Comparison of ENCODE assay signal across 1 cellular context in the genomic region with DNA sequence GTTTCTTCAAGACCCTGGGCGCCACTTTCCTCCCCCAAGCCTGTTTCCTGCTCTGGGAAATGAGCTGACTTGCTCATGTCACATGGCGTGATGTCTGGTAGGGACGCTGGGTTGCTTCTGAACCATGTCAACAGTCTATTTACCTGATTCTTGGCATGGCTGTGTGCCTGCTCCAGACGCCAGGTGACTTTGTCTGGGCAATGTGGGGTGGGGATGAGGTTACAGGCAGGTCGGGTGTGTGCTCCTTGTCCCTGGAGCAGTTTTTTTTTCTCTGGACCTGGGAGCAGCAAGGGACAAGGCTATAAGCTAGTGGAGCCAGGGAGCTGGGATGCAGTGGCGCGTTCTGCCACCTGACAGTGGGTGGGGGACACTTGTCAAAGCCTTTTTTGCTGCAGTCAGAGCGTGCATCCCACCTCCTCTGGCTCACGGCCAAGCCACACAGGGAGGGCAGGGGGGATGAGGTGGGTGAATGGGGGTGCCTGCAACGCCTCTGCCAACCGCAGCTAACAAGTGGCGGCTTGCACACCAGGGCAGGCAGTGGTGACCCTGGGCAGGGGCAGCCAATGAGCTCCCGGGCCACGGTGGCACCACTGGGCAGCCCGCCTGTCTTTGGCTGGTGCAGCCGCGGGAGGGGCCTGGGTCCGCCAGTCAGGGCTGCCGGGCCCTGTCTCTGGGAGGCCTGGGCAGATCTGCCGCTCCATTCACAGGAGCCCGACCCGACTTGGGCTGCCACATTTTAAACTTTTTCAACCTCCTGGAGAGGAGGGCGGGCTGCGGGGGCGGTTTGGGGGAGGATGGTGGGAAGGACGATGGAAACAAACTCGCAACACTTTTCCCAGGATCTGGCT.
TF ChIP-seq lines count a peak whose summit lies in the region.

No MANE protein-coding gene starts in this region.

TF ChIP-seq in HepG2, 621 proteins besides CTCF, POLR2A, EP300 and RAD21 (continued from another document and continues in another):
- TF ChIP-seq ZNF101 (CRISPR knock-in tag; IDR thresholded peaks at IDR 0.05; ENCODE audit: borderline replicate concordance, low read depth) (no peak), ZNF609 (CRISPR knock-in tag; IDR thresholded peaks at IDR 0.05; ENCODE audit: borderline replicate concordance) (peak; percentile 55; the same call in 1 of the 2 replicates), ZNF205 (CRISPR knock-in tag; IDR thresholded peaks at IDR 0.05) (no peak), ZNF570 (CRISPR knock-in tag; IDR thresholded peaks at IDR 0.05; ENCODE audit: borderline replicate concordance) (no peak), ZNF513 (CRISPR knock-in tag; conservative IDR thresholded peaks at IDR 0.05) (no peak), ZNF17 (CRISPR knock-in tag; IDR thresholded peaks at IDR 0.05) (no peak), TMF1 (CRISPR knock-in tag; IDR thresholded peaks at IDR 0.05; ENCODE audit: low read depth) (no peak), RCOR2 (CRISPR knock-in tag; IDR thresholded peaks at IDR 0.05) (no peak), CHD2 (IDR thresholded peaks at IDR 0.05; ENCODE audit: low read depth, low read length) (no peak), TP53 (CRISPR knock-in tag; conservative IDR thresholded peaks at IDR 0.05) (no peak), JDP2 (CRISPR knock-in tag; IDR thresholded peaks at IDR 0.05; ENCODE audit: borderline replicate concordance) (no peak), ZNF136 (CRISPR knock-in tag; IDR thresholded peaks at IDR 0.05; ENCODE audit: low read depth) (no peak), HDAC1 (CRISPR knock-in tag; IDR thresholded peaks at IDR 0.05) (peak; percentile 61; the same call in 1 of the 2 replicates), HOXA3 (CRISPR knock-in tag; IDR thresholded peaks at IDR 0.05) (peak; percentile 67), ZBTB7A (CRISPR knock-in tag; IDR thresholded peaks at IDR 0.05) (peak; percentile 86; the same call in 1 of the 2 replicates), ZNF143 (CRISPR knock-in tag; IDR thresholded peaks at IDR 0.05) (no peak), ZNF431 (CRISPR knock-in tag; IDR thresholded peaks at IDR 0.05; ENCODE audit: borderline replicate concordance, low read depth) (no peak), SRSF9 (IDR thresholded peaks at IDR 0.05; ENCODE audit: borderline replicate concordance, insufficient read depth, low read depth, low read length, poor library complexity, severe bottlenecking) (no peak), ZNF317 (CRISPR knock-in tag; IDR thresholded peaks at IDR 0.05) (0 out of 2 replicates have a peak, but pooled peaks have one; percentile 37), HNRNPLL (IDR thresholded peaks at IDR 0.05; ENCODE audit: low read depth, low read length, poor library complexity, severe bottlenecking) (no peak), ZNF33A (CRISPR knock-in tag; IDR thresholded peaks at IDR 0.05; ENCODE audit: borderline replicate concordance) (no peak), PTBP1 (IDR thresholded peaks at IDR 0.05; ENCODE audit: low read depth, low read length, poor library complexity, severe bottlenecking) (no peak), ZNF891 (CRISPR knock-in tag; IDR thresholded peaks at IDR 0.05) (peak; percentile 69; the same call in 1 of the 2 replicates), ZGPAT (CRISPR knock-in tag; IDR thresholded peaks at IDR 0.05) (no peak), ATF6 (CRISPR knock-in tag; conservative IDR thresholded peaks at IDR 0.05) (no peak), ZNF572 (CRISPR knock-in tag; IDR thresholded peaks at IDR 0.05) (no peak), HNRNPK (IDR thresholded peaks at IDR 0.05; ENCODE audit: low read depth, low read length, poor library complexity, severe bottlenecking) (no peak)
- TF ChIP-seq, protein P1, sequence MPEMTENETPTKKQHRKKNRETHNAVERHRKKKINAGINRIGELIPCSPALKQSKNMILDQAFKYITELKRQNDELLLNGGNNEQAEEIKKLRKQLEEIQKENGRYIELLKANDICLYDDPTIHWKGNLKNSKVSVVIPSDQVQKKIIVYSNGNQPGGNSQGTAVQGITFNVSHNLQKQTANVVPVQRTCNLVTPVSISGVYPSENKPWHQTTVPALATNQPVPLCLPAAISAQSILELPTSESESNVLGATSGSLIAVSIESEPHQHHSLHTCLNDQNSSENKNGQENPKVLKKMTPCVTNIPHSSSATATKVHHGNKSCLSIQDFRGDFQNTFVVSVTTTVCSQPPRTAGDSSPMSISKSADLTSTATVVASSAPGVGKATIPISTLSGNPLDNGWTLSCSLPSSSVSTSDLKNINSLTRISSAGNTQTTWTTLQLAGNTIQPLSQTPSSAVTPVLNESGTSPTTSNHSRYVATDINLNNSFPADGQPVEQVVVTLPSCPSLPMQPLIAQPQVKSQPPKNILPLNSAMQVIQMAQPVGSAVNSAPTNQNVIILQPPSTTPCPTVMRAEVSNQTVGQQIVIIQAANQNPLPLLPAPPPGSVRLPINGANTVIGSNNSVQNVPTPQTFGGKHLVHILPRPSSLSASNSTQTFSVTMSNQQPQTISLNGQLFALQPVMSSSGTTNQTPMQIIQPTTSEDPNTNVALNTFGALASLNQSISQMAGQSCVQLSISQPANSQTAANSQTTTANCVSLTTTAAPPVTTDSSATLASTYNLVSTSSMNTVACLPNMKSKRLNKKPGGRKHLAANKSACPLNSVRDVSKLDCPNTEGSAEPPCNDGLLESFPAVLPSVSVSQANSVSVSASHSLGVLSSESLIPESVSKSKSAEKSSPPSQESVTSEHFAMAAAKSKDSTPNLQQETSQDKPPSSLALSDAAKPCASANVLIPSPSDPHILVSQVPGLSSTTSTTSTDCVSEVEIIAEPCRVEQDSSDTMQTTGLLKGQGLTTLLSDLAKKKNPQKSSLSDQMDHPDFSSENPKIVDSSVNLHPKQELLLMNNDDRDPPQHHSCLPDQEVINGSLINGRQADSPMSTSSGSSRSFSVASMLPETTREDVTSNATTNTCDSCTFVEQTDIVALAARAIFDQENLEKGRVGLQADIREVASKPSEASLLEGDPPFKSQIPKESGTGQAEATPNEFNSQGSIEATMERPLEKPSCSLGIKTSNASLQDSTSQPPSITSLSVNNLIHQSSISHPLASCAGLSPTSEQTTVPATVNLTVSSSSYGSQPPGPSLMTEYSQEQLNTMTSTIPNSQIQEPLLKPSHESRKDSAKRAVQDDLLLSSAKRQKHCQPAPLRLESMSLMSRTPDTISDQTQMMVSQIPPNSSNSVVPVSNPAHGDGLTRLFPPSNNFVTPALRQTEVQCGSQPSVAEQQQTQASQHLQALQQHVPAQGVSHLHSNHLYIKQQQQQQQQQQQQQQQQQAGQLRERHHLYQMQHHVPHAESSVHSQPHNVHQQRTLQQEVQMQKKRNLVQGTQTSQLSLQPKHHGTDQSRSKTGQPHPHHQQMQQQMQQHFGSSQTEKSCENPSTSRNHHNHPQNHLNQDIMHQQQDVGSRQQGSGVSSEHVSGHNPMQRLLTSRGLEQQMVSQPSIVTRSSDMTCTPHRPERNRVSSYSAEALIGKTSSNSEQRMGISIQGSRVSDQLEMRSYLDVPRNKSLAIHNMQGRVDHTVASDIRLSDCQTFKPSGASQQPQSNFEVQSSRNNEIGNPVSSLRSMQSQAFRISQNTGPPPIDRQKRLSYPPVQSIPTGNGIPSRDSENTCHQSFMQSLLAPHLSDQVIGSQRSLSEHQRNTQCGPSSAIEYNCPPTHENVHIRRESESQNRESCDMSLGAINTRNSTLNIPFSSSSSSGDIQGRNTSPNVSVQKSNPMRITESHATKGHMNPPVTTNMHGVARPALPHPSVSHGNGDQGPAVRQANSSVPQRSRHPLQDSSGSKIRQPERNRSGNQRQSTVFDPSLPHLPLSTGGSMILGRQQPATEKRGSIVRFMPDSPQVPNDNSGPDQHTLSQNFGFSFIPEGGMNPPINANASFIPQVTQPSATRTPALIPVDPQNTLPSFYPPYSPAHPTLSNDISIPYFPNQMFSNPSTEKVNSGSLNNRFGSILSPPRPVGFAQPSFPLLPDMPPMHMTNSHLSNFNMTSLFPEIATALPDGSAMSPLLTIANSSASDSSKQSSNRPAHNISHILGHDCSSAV (CRISPR knock-in tag; IDR thresholded peaks at IDR 0.05; ENCODE audit: borderline replicate concordance), result no peak
- TF ChIP-seq, protein P2, sequence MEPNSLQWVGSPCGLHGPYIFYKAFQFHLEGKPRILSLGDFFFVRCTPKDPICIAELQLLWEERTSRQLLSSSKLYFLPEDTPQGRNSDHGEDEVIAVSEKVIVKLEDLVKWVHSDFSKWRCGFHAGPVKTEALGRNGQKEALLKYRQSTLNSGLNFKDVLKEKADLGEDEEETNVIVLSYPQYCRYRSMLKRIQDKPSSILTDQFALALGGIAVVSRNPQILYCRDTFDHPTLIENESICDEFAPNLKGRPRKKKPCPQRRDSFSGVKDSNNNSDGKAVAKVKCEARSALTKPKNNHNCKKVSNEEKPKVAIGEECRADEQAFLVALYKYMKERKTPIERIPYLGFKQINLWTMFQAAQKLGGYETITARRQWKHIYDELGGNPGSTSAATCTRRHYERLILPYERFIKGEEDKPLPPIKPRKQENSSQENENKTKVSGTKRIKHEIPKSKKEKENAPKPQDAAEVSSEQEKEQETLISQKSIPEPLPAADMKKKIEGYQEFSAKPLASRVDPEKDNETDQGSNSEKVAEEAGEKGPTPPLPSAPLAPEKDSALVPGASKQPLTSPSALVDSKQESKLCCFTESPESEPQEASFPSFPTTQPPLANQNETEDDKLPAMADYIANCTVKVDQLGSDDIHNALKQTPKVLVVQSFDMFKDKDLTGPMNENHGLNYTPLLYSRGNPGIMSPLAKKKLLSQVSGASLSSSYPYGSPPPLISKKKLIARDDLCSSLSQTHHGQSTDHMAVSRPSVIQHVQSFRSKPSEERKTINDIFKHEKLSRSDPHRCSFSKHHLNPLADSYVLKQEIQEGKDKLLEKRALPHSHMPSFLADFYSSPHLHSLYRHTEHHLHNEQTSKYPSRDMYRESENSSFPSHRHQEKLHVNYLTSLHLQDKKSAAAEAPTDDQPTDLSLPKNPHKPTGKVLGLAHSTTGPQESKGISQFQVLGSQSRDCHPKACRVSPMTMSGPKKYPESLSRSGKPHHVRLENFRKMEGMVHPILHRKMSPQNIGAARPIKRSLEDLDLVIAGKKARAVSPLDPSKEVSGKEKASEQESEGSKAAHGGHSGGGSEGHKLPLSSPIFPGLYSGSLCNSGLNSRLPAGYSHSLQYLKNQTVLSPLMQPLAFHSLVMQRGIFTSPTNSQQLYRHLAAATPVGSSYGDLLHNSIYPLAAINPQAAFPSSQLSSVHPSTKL (CRISPR knock-in tag; IDR thresholded peaks at IDR 0.05), result 0 out of 2 replicates have a peak, but pooled peaks have one; percentile 24
